In genomic region chr2:201643216-201643651, GRCh38 we compare ENCODE assay signal across 8 cellular contexts. TPM values are rescaled to one million over a fixed set of nuclear protein-coding genes. Genes with fewer than 3 reads are reported as not detected.
DNase-seq lines count a peak whose midpoint lies in the region; ATAC-seq, FAIRE-seq and TF ChIP-seq lines count a peak whose summit lies in the region.

TMEM237 (minus strand) TSS chr2:201643503; CDS start chr2:201643400, 103 bp downstream.

- no peak for DNase-seq in AG09309 (ENCODE audit: low read depth)
- peak; percentile 57 for DNase-seq in RPMI7951 (ENCODE audit: low read depth)
- peak in 3 of 4 experiments; percentile 35 to 56 (median 45) for DNase-seq in K562 (ENCODE audit: extremely low read depth in 1 of 4, low spot score in 3 of 4)
- DNase-seq in skeletal muscle cell (ENCODE audit: low read depth) = no peak
- no peak for DNase-seq in NCI-H187 (lab: John Stamatoyannopoulos, UW)

- no peaks in the 10 kb centered on the region for H4K20me1 ChIP-seq in K562 (replicated peaks; ENCODE audit: control insufficient read depth, insufficient read depth, low read length)

- no peaks in the 10 kb centered on the region for H3K27me3 ChIP-seq in K562 (ENCODE audit: control insufficient read depth in 2 of 2, insufficient read depth in 2 of 2, low read length in 2 of 2)

- H3K9ac ChIP-seq in K562 (ENCODE audit: insufficient read depth in 1 of 2, low read depth in 2 of 2, low read length in 2 of 2) = peak within 1 kb of the TSS; percentile 71 to 92

- H3K4me3 ChIP-seq in AG09309 (ENCODE audit: control insufficient read depth, low read depth, low read length) = peak within 1 kb of the TSS; percentile 87
- H3K4me3 ChIP-seq in K562 = peak within 1 kb of the TSS; percentile 67
- H3K4me3 ChIP-seq in iPS-18c (ENCODE audit: insufficient read depth, low read depth, low read length) = peak within 1 kb of the TSS; percentile 70
- H3K4me3 ChIP-seq in skeletal muscle cell (ENCODE audit: low read depth, low read length) = peak within 1 kb of the TSS; percentile 93

- peak within 1 kb of the TSS; percentile 90 for H2AFZ ChIP-seq in K562 (ENCODE audit: low read depth, low read length)

- no peak for FAIRE-seq in K562 (lab: Jason Lieb, UNC)

- no peaks in the 10 kb centered on the region for H3K9me1 ChIP-seq in K562 (ENCODE audit: control insufficient read depth, insufficient read depth, low read length)

- 2% methylated on average over 25 of the region's 39 CpGs for WGBS in K562 (ENCODE audit: insufficient coverage, low coverage, missing lambda C conversion rate)

- peak within 1 kb of the TSS; percentile 63 for H3K27ac ChIP-seq in K562 (ENCODE audit: extremely low read depth, low read depth, low read length)

- no peak for TF ChIP-seq POLR2A in K562 (conservative IDR thresholded peaks at IDR 0.05)

- BruUV-seq in K562 (replicated peaks; lab: Mats Ljungman, UMichigan) = no TSS peak

- H3K9me3 ChIP-seq in K562 (replicated peaks; ENCODE audit: control insufficient read depth, insufficient read depth, low read depth, low read length) (no peaks in the 10 kb centered on the region), iPS-18c (ENCODE audit: control insufficient read depth, insufficient read depth, low read length) (no peaks in the 10 kb centered on the region)

- ATAC-seq in GM18511 (IDR thresholded peaks at IDR 0.05; ENCODE audit: unreplicated experiment) = peak; percentile 46
- ATAC-seq in HG03064 (IDR thresholded peaks at IDR 0.05; ENCODE audit: low read depth, unreplicated experiment) = peak; percentile 31
- ATAC-seq in K562 = peak; percentile 73

- no peak for TF ChIP-seq CTCF in AG09309 (IDR thresholded peaks at IDR 0.05; ENCODE audit: control insufficient read depth, insufficient read depth, low read depth, low read length, missing control alignments)
- TF ChIP-seq CTCF in K562 (IDR thresholded peaks at IDR 0.05 in 2 of 3, conservative IDR thresholded peaks at IDR 0.05 in 1 of 3; ENCODE audit: insufficient read depth in 2 of 3, low read depth in 1 of 3, low read length in 3 of 3) = no peak

- peaks cover 0 to 10% of the 10 kb centered on the region in 2 experiments; a peak in 1 of 5 replicates for H3K4me1 ChIP-seq in K562 (replicated peaks in 1 of 2; ENCODE audit: control insufficient read depth in 2 of 2, insufficient read depth in 2 of 2, low read length in 2 of 2)

- H3K79me2 ChIP-seq in K562 (ENCODE audit: control insufficient read depth, insufficient read depth, low read length) = peaks cover 4% of the 10 kb centered on the region; the same call in 1 of the 3 replicates

- POLR2A ChIA-PET in K562 (lab: Yijun Ruan, JAX) = interaction anchor here (0.7 to 1.0 kb wide), 2 partner anchors 12 to 14 kb away, joined by 3 read pairs; no protein-coding TSS in a partner anchor

- in situ Hi-C loops in K562 (cut with MboI) = no loop called here

- peak within 1 kb of the TSS; percentile 89 for H3K4me2 ChIP-seq in K562 (ENCODE audit: insufficient read depth, low read length)

- CTCF ChIA-PET in K562 (lab: Yijun Ruan, JAX; ENCODE audit: low intra/inter-chr PET ratio) = no interaction called here

- TF ChIP-seq RAD21 in K562 (CRISPR knock-in tag; conservative IDR thresholded peaks at IDR 0.05 in 1 of 2, IDR thresholded peaks at IDR 0.05 in 1 of 2) = no peak

- no peak for TF ChIP-seq EP300 in K562 (IDR thresholded peaks at IDR 0.05; ENCODE audit: low read length)

- intact Hi-C loops in K562 (cut with micrococcal nuclease) = loop anchor here (2.0 kb wide), 1 partner anchor 406 kb away; no protein-coding TSS in a partner anchor

- peaks cover 8% of the 10 kb centered on the region; the same call in 2 of the 3 replicates for H3K36me3 ChIP-seq in K562 (ENCODE audit: control insufficient read depth, insufficient read depth, low read length)

TF ChIP-seq in K562, 482 proteins besides CTCF, POLR2A, EP300 and RAD21:
- TF ChIP-seq MAZ (CRISPR knock-in tag; conservative IDR thresholded peaks at IDR 0.05 in 1 of 2, IDR thresholded peaks at IDR 0.05 in 1 of 2) = 0 out of 4 replicates have a peak, but pooled peaks of 1 of the 2 experiments have one; percentile 14
- TF ChIP-seq ZNF740 (CRISPR knock-in tag; IDR thresholded peaks at IDR 0.05) = peak; percentile 93; the same call in 1 of the 2 replicates
- TF ChIP-seq ZNF740 (tag; IDR thresholded peaks at IDR 0.05) = 0 out of 4 replicates have a peak, but pooled peaks of 1 of the 2 experiments have one; percentile 43
- peak in 1 of 2 experiments; percentile 60 for TF ChIP-seq E2F6 (IDR thresholded peaks at IDR 0.05; ENCODE audit: borderline replicate concordance in 1 of 2, extremely low read depth in 1 of 2, insufficient read depth in 1 of 2, insufficient read length in 1 of 2, low read depth in 1 of 2, low read length in 1 of 2, poor library complexity in 1 of 2, severe bottlenecking in 1 of 2)
- no peak for TF ChIP-seq BACH1 (tag; IDR thresholded peaks at IDR 0.05)
- TF ChIP-seq L3MBTL2 (IDR thresholded peaks at IDR 0.05) = 0 out of 2 replicates have a peak, but pooled peaks have one; percentile 8
- TF ChIP-seq ZBTB17 (CRISPR knock-in tag; IDR thresholded peaks at IDR 0.05) = no peak
- TF ChIP-seq RNF2 (IDR thresholded peaks at IDR 0.05) = 0 out of 2 replicates have a peak, but pooled peaks have one; percentile 7
TF ChIP-seq in K562: peak in this region for 5.

RNA-seq across cellular contexts. Expression of gene TMEM237, which starts in this region (rescaled TPM):
- total RNA-seq in RPMI7951 (2014; rRNA removed; shearing (Covaris generic)) = 132 and 136 TPM in 2 replicates
- total RNA-seq in K562 (2011; cell fraction: chromatin; rRNA removed; ENCODE audit: low replicate concordance) = 12.9 and 36.7 TPM in 2 replicates
- 10.2 and 13.0 TPM in 2 replicates for total RNA-seq in K562 (2011; cell fraction: nucleolus; rRNA removed)
- total RNA-seq in K562 (2011; cell fraction: nucleoplasm; rRNA removed) = 15.5 and 33.6 TPM in 2 replicates
- total RNA-seq in K562 (2014; rRNA removed) = 6.2 and 13.6 TPM in 2 replicates
- 17.9 and 19.2 TPM in 2 replicates for total RNA-seq in K562 (2014; rRNA removed; fragmentation: Illumina TruSeq; extraction: Trizol)
- 14.9 and 15.8 TPM in 2 replicates for total RNA-seq in K562 (2015; rRNA removed; fragmentation: Illumina TruSeq; extraction: Trizol)
- total RNA-seq in K562 (2021) = 13.5 and 14.3 TPM in 2 replicates
- 17.9 and 18.4 TPM in 2 replicates for polyA plus RNA-seq in K562 (2011; rRNA removed)
- polyA plus RNA-seq in K562 (2011; cell fraction: cytosol; rRNA removed) = 6.7 and 14.2 TPM in 2 replicates
- 18.1 and 34.4 TPM in 2 replicates for polyA plus RNA-seq in K562 (2011; cell fraction: nucleus; rRNA removed)
- 7.5 and 11.3 TPM in 2 replicates for polyA plus RNA-seq in K562 (2012)
- polyA plus RNA-seq in K562 (2014; fragmentation: Illumina TruSeq; extraction: Trizol) = 14.5 and 18.0 TPM in 2 replicates
- 10 to 100 TPM; 20.8 to 25.6 TPM for polyA plus RNA-seq in K562 (2014; fragmentation: Nextera tagmentation; extraction: Ambion mirVana)
- polyA plus RNA-seq in K562 (2014; rRNA removed) = 11.9 TPM in 2 replicates
- polyA minus RNA-seq in K562 (2011; rRNA and poly(A)+ RNA removed) = 13.0 and 14.1 TPM in 2 replicates
- polyA minus RNA-seq in K562 (2011; cell fraction: cytosol; rRNA and poly(A)+ RNA removed) = 4.8 and 5.6 TPM in 2 replicates
- 5.8 and 11.1 TPM in 2 replicates for polyA minus RNA-seq in K562 (2011; cell fraction: nucleus; rRNA and poly(A)+ RNA removed)

Comparison
In these comparisons a context has a peak if more than half of its experiments do, and no peak if none do; other contexts are left out.
1. DNase-seq: peak in RPMI7951 (single experiment) and K562 (3 of 4); none in AG09309 (single experiment), skeletal muscle cell (single experiment) and NCI-H187 (0 of 2).
2. Peak in every context shown above with its lines, with median percentiles within 50 percentile points of each other: H3K4me3 ChIP-seq and ATAC-seq.